10 cellular contexts compared by ENCODE assay signal in the genomic region with DNA sequence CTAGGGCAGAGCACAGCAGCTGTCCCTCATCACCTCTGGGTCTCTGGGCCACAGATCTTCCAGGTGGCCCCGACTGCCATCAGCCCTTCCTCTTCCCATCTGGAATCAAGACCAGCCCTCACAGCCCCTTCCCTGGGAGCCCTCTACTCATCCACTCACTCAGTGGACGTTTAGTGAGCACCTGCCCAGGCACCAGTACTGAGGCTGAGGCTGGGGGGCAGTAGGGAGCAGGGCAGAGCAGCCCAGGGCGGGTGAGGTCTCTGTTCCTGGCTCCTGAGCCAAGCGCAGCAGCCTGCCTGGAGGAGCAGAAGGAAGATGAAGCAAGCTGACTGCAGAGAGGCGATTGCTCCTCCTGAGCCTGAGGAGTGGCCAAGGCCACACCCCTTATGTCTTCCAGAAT. TPM values are rescaled to one million over a fixed set of nuclear protein-coding genes. Genes with fewer than 3 reads are reported as not detected.
A peak's percentile ranks its signal among the peaks of the same experiment; 100 is the strongest.
DNase-seq lines count a peak whose midpoint lies in the region; ATAC-seq and TF ChIP-seq lines count a peak whose summit lies in the region.
"Had no signal": no experiment of that assay in that cellular context is flagged by ENCODE, and none has a peak within 500 bp of the region (broad histone marks: within the 10 kb centered on the region; RNA-seq: fewer than 3 reads in every experiment).

No MANE protein-coding gene starts in this region.

- H3K27ac Mint-ChIP-seq in HFFc6 = no peak overlapping the region
- H3K27ac Mint-ChIP-seq in activated T-helper 1 cell treated with anti-CD3 and anti-CD28 coated beads, Interleukin-12 subunit alpha, Interleukin-12 subunit beta, Interleukin-2, Interleukin-4 antibody, amounts not matched to agents 30 ng/mL and 10 ng/mL and 1 ng/mL, durations not matched to agents 14 hours and 24 hours and 36 hours = no peak overlapping the region

- CTCF ChIA-PET in GM10248 (lab: Yijun Ruan, JAX) = interaction anchor here (0.6 to 3.8 kb wide), 4 partner anchors 11 to 330 kb away, joined by 3 to 25 read pairs (median 3); no protein-coding TSS in a partner anchor

- no peak overlapping the region for H3K4me3 Mint-ChIP-seq in HFFc6
- H3K4me3 Mint-ChIP-seq in activated T-helper 1 cell treated with anti-CD3 and anti-CD28 coated beads, Interleukin-12 subunit alpha, Interleukin-12 subunit beta, Interleukin-2, Interleukin-4 antibody, amounts not matched to agents 30 ng/mL and 10 ng/mL and 1 ng/mL, durations not matched to agents 14 hours and 24 hours and 36 hours = no peak overlapping the region
- no peak overlapping the region for H3K4me3 Mint-ChIP-seq in activated T-cell treated with anti-CD3 and anti-CD28 coated beads, Interleukin-2, amount 50 U/mL, for 4 hours

- intact Hi-C loops in activated T-helper 1 cell treated with anti-CD3 and anti-CD28 coated beads, Interleukin-12 subunit alpha, Interleukin-12 subunit beta, Interleukin-2, Interleukin-4 antibody, amounts not matched to agents 30 ng/mL and 10 ng/mL and 1 ng/mL, durations not matched to agents 14 hours and 24 hours and 36 hours (cut with micrococcal nuclease) = no loop called here

- peaks cover 51% of the 10 kb centered on the region for H3K27me3 Mint-ChIP-seq in HFFc6 (ENCODE audit: insufficient read depth)
- H3K27me3 Mint-ChIP-seq in activated T-helper 1 cell treated with anti-CD3 and anti-CD28 coated beads, Interleukin-12 subunit alpha, Interleukin-12 subunit beta, Interleukin-2, Interleukin-4 antibody, amounts not matched to agents 30 ng/mL and 10 ng/mL and 1 ng/mL, durations not matched to agents 14 hours and 24 hours and 36 hours (ENCODE audit: insufficient read depth) = peaks cover 31% of the 10 kb centered on the region
- H3K27me3 Mint-ChIP-seq in activated T-cell treated with anti-CD3 and anti-CD28 coated beads, Interleukin-2, amount 50 U/mL, for 4 hours (ENCODE audit: low read depth) = peaks cover 51% of the 10 kb centered on the region

- no peak for ATAC-seq in activated T-cell treated with anti-CD3 and anti-CD28 coated beads, Interleukin-2, amount 50 U/mL, for 4 hours
- ATAC-seq in HG02840 (IDR thresholded peaks at IDR 0.05; ENCODE audit: low FRiP score, unreplicated experiment) = no peak

- no peaks in the 10 kb centered on the region for H3K36me3 Mint-ChIP-seq in HFFc6 (ENCODE audit: low read depth)
- H3K36me3 Mint-ChIP-seq in activated T-helper 1 cell treated with anti-CD3 and anti-CD28 coated beads, Interleukin-12 subunit alpha, Interleukin-12 subunit beta, Interleukin-2, Interleukin-4 antibody, amounts not matched to agents 30 ng/mL and 10 ng/mL and 1 ng/mL, durations not matched to agents 14 hours and 24 hours and 36 hours (ENCODE audit: low read depth) = no peaks in the 10 kb centered on the region
- H3K36me3 Mint-ChIP-seq in activated T-cell treated with anti-CD3 and anti-CD28 coated beads, Interleukin-2, amount 50 U/mL, for 4 hours (ENCODE audit: insufficient read depth) = no peaks in the 10 kb centered on the region

- no peaks in the 10 kb centered on the region for H3K9me3 Mint-ChIP-seq in HFFc6
- no peaks in the 10 kb centered on the region for H3K9me3 Mint-ChIP-seq in activated T-helper 1 cell treated with anti-CD3 and anti-CD28 coated beads, Interleukin-12 subunit alpha, Interleukin-12 subunit beta, Interleukin-2, Interleukin-4 antibody, amounts not matched to agents 30 ng/mL and 10 ng/mL and 1 ng/mL, durations not matched to agents 14 hours and 24 hours and 36 hours
- no peaks in the 10 kb centered on the region for H3K9me3 Mint-ChIP-seq in activated T-cell treated with anti-CD3 and anti-CD28 coated beads, Interleukin-2, amount 50 U/mL, for 4 hours

- H3K4me1 Mint-ChIP-seq in HFFc6 (ENCODE audit: low read depth) = no peaks in the 10 kb centered on the region; the same call in 1 of the 2 replicates
- no peaks in the 10 kb centered on the region for H3K4me1 Mint-ChIP-seq in activated T-helper 1 cell treated with anti-CD3 and anti-CD28 coated beads, Interleukin-12 subunit alpha, Interleukin-12 subunit beta, Interleukin-2, Interleukin-4 antibody, amounts not matched to agents 30 ng/mL and 10 ng/mL and 1 ng/mL, durations not matched to agents 14 hours and 24 hours and 36 hours (ENCODE audit: low read depth)
- peaks cover 5% of the 10 kb centered on the region for H3K4me1 Mint-ChIP-seq in activated T-cell treated with anti-CD3 and anti-CD28 coated beads, Interleukin-2, amount 50 U/mL, for 4 hours (ENCODE audit: low read depth)

- DNase-seq in GM10248 (ENCODE audit: extremely low spot score) (peak; percentile 37), HFFc6 (no peak), epithelial cell of esophagus (ENCODE audit: low read depth) (no peak)
- no peak for DNase-seq in activated T-helper 1 cell treated with anti-CD3 and anti-CD28 coated beads, Interleukin-12 subunit alpha, Interleukin-12 subunit beta, Interleukin-2, Interleukin-4 antibody, amounts not matched to agents 30 ng/mL and 10 ng/mL and 1 ng/mL, durations not matched to agents 14 hours and 24 hours and 36 hours (ENCODE audit: low spot score)
- no peak for DNase-seq in activated T-cell treated with anti-CD3 and anti-CD28 coated beads, Interleukin-2, amount 50 U/mL, for 4 hours
- DNase-seq: DMS53, NCI-H526 treated with DMSO at 0.1 percent for 48 hours, SJCRH30 had no signal

- peak; percentile 19 for TF ChIP-seq CTCF in GM10248 (IDR thresholded peaks at IDR 0.05; ENCODE audit: control extremely low read depth, extremely low read depth, low read depth, missing control alignments)
- 0 out of 2 replicates have a peak, but pooled peaks have one; percentile 11 for TF ChIP-seq CTCF in HFFc6 (IDR thresholded peaks at IDR 0.05)
- peak; percentile 10 for TF ChIP-seq CTCF in epithelial cell of esophagus (IDR thresholded peaks at IDR 0.05; ENCODE audit: insufficient read depth, low read depth, low read length, missing control alignments)

- POLR2A ChIA-PET in GM10248 (lab: Yijun Ruan, JAX) = no interaction called here

- no peak overlapping the region for H3K4me3 ChIP-seq in epithelial cell of esophagus (ENCODE audit: low read length)
- H3K4me3 ChIP-seq: SJCRH30 had no signal

RNA-seq across cellular contexts. Expression of gene MAPK8IP2, which starts 5.5 kb away (rescaled TPM):
- total RNA-seq in HFFc6 (2021; fragmentation: NEBNext Ultra II Directional; extraction: Animal tissue kit (Norgen Biotek cat#: 25700)) = under 1 TPM; 0.14 to 0.25 (median 0.15) TPM
- 0.08 and 0.17 TPM in 2 replicates for total RNA-seq in activated T-helper 1 cell treated with anti-CD3 and anti-CD28 coated beads, Interleukin-12 subunit alpha, Interleukin-12 subunit beta, Interleukin-2, Interleukin-4 antibody, amounts not matched to agents 30 ng/mL and 10 ng/mL and 1 ng/mL, durations not matched to agents 14 hours and 24 hours and 36 hours
- under 1 TPM; 0.05 to 0.38 (median 0.16) TPM for total RNA-seq in activated T-cell treated with anti-CD3 and anti-CD28 coated beads, Interleukin-2, amount 50 U/mL, for 4 hours

RNA-seq across cellular contexts. Expression of gene ARSA, which starts 21.8 kb away (rescaled TPM):
- total RNA-seq in HFFc6 (2021; fragmentation: NEBNext Ultra II Directional; extraction: Animal tissue kit (Norgen Biotek cat#: 25700)) = 10 to 100 TPM; 28.0 to 35.4 (median 30.6) TPM
- 26.2 and 27.3 TPM in 2 replicates for total RNA-seq in activated T-helper 1 cell treated with anti-CD3 and anti-CD28 coated beads, Interleukin-12 subunit alpha, Interleukin-12 subunit beta, Interleukin-2, Interleukin-4 antibody, amounts not matched to agents 30 ng/mL and 10 ng/mL and 1 ng/mL, durations not matched to agents 14 hours and 24 hours and 36 hours
- total RNA-seq in activated T-cell treated with anti-CD3 and anti-CD28 coated beads, Interleukin-2, amount 50 U/mL, for 4 hours = 10 to 100 TPM; 10.5 to 13.1 (median 11.0) TPM

RNA-seq across cellular contexts. Expression of gene CHKB, which starts 23.5 kb away (rescaled TPM):
- total RNA-seq in HFFc6 (2021; fragmentation: NEBNext Ultra II Directional; extraction: Animal tissue kit (Norgen Biotek cat#: 25700)) = 10 to 100 TPM; 21.1 to 26.2 (median 25.2) TPM
- total RNA-seq in activated T-helper 1 cell treated with anti-CD3 and anti-CD28 coated beads, Interleukin-12 subunit alpha, Interleukin-12 subunit beta, Interleukin-2, Interleukin-4 antibody, amounts not matched to agents 30 ng/mL and 10 ng/mL and 1 ng/mL, durations not matched to agents 14 hours and 24 hours and 36 hours = 81.0 and 88.7 TPM in 2 replicates
- total RNA-seq in activated T-cell treated with anti-CD3 and anti-CD28 coated beads, Interleukin-2, amount 50 U/mL, for 4 hours = 10 to 100 TPM; 56.1 to 63.2 (median 60.7) TPM

RNA-seq across cellular contexts. Expression of gene CPT1B, which starts 27.9 kb away (rescaled TPM):
- 1 to 10 TPM in 5 of 6 experiments, under 1 TPM in 1; 0.82 to 3.0 (median 1.5) TPM for total RNA-seq in HFFc6 (2021; fragmentation: NEBNext Ultra II Directional; extraction: Animal tissue kit (Norgen Biotek cat#: 25700))
- 65.6 and 68.2 TPM in 2 replicates for total RNA-seq in activated T-helper 1 cell treated with anti-CD3 and anti-CD28 coated beads, Interleukin-12 subunit alpha, Interleukin-12 subunit beta, Interleukin-2, Interleukin-4 antibody, amounts not matched to agents 30 ng/mL and 10 ng/mL and 1 ng/mL, durations not matched to agents 14 hours and 24 hours and 36 hours
- 10 to 100 TPM; 30.0 to 38.3 (median 32.7) TPM for total RNA-seq in activated T-cell treated with anti-CD3 and anti-CD28 coated beads, Interleukin-2, amount 50 U/mL, for 4 hours

RNA-seq across cellular contexts. Expression of gene SYCE3, which starts 43.4 kb away (rescaled TPM):
- total RNA-seq in HFFc6 (2021; fragmentation: NEBNext Ultra II Directional; extraction: Animal tissue kit (Norgen Biotek cat#: 25700)) = not detected
- 0.83 TPM in 1 of 2 replicates, not detected in the other for total RNA-seq in activated T-helper 1 cell treated with anti-CD3 and anti-CD28 coated beads, Interleukin-12 subunit alpha, Interleukin-12 subunit beta, Interleukin-2, Interleukin-4 antibody, amounts not matched to agents 30 ng/mL and 10 ng/mL and 1 ng/mL, durations not matched to agents 14 hours and 24 hours and 36 hours
- not detected for total RNA-seq in activated T-cell treated with anti-CD3 and anti-CD28 coated beads, Interleukin-2, amount 50 U/mL, for 4 hours
- total RNA-seq: mononuclear cell, SJCRH30 had no signal
